ENCODE assay signal across 8 cellular contexts in genomic region chr22:43015677-43016042, GRCh38. TPM values are rescaled to one million over a fixed set of nuclear protein-coding genes. Genes with fewer than 3 reads are reported as not detected.
DNase-seq lines count a peak whose midpoint lies in the region; ATAC-seq and TF ChIP-seq lines count a peak whose summit lies in the region.

No MANE protein-coding gene starts in this region.

- H3K27me3 ChIP-seq in heart left ventricle (no peaks in the 10 kb centered on the region), body of pancreas (no peaks in the 10 kb centered on the region), mesenchymal stem cell (ENCODE audit: control insufficient read depth in 1 of 2, insufficient read depth in 1 of 2, low read length in 2 of 2) (no peaks in the 10 kb centered on the region), uterus (no peaks in the 10 kb centered on the region)

- 29 to 38% (median 33%) methylated on average over 5 of the region's 5 CpGs for WGBS in heart left ventricle, 4 donors
- WGBS in body of pancreas, 2 donors, result 9% methylated on average over 5 of the region's 5 CpGs
- 33% methylated on average over 4 of the region's 5 CpGs for WGBS in mesenchymal stem cell

- no peak for TF ChIP-seq CTCF in heart left ventricle (IDR thresholded peaks at IDR 0.05)
- TF ChIP-seq CTCF in body of pancreas (IDR thresholded peaks at IDR 0.05), result no peak
- TF ChIP-seq CTCF in uterus (IDR thresholded peaks at IDR 0.05), result no peak

- ATAC-seq in heart left ventricle, result peak in 1 of 4 donors; percentile 1
- peak; percentile 1 for ATAC-seq in body of pancreas

- peak overlapping the region in 1 of 2 experiments; percentile 47 for H3K4ac ChIP-seq in mesenchymal stem cell (ENCODE audit: low read depth in 1 of 2, low read length in 2 of 2)

- no peak for DNase-seq in heart left ventricle
- DNase-seq in cardiac septum (ENCODE audit: low spot score), result no peak
- no peak for DNase-seq in body of pancreas
- no peak for DNase-seq in mesenchymal stem cell
- no peak for DNase-seq in uterus
- no peak for DNase-seq in NK-92 (lab: John Stamatoyannopoulos, UW; ENCODE audit: unreplicated experiment)
- DNase-seq in SK-N-DZ (ENCODE audit: low spot score), result no peak
- no peak for DNase-seq in RKO (ENCODE audit: low spot score)

- H3K4me1 ChIP-seq in heart left ventricle, result peaks cover 0 to 37% (median 11%) of the 10 kb centered on the region in 12 donors
- peaks cover 51% of the 10 kb centered on the region for H3K4me1 ChIP-seq in body of pancreas
- H3K4me1 ChIP-seq in mesenchymal stem cell (ENCODE audit: control insufficient read depth, insufficient read depth, low read depth, low read length), result peaks cover 21% of the 10 kb centered on the region
- H3K4me1 ChIP-seq in uterus, result no peaks in the 10 kb centered on the region

- peak overlapping the region; percentile 89 for H3K9ac ChIP-seq in mesenchymal stem cell (ENCODE audit: low read length)

- H3K18ac ChIP-seq in mesenchymal stem cell (ENCODE audit: low read depth in 1 of 2, low read length in 2 of 2), result peak overlapping the region; percentile 6 to 18

- H3K79me1 ChIP-seq in mesenchymal stem cell (replicated peaks; ENCODE audit: low read length, poor library complexity, severe bottlenecking), result no peaks in the 10 kb centered on the region

- H3K23ac ChIP-seq in mesenchymal stem cell (ENCODE audit: low read length in 2 of 2), result no peak overlapping the region

- no peaks in the 10 kb centered on the region for H3K36me3 ChIP-seq in heart left ventricle
- no peaks in the 10 kb centered on the region for H3K36me3 ChIP-seq in body of pancreas (replicated peaks in 1 of 2; ENCODE audit: insufficient read depth in 1 of 2, low read depth in 2 of 2)
- H3K36me3 ChIP-seq in mesenchymal stem cell (ENCODE audit: control insufficient read depth in 1 of 2, insufficient read depth in 2 of 2, low read depth in 1 of 2, low read length in 2 of 2), result no peaks in the 10 kb centered on the region
- no peaks in the 10 kb centered on the region for H3K36me3 ChIP-seq in uterus

- H2AFZ ChIP-seq in mesenchymal stem cell (ENCODE audit: low read depth, low read length), result peak overlapping the region; percentile 42

- no peak overlapping the region for H2BK5ac ChIP-seq in mesenchymal stem cell (ENCODE audit: low read depth, low read length, poor library complexity, severe bottlenecking)

- H3K9me3 ChIP-seq in heart left ventricle, result no peaks in the 10 kb centered on the region
- no peaks in the 10 kb centered on the region for H3K9me3 ChIP-seq in body of pancreas
- no peaks in the 10 kb centered on the region for H3K9me3 ChIP-seq in mesenchymal stem cell (ENCODE audit: control insufficient read depth, low read length)
- no peaks in the 10 kb centered on the region for H3K9me3 ChIP-seq in uterus

- no peak overlapping the region for H2AK5ac ChIP-seq in mesenchymal stem cell (ENCODE audit: low read length, severe bottlenecking)

- no peak overlapping the region for H3K14ac ChIP-seq in mesenchymal stem cell (ENCODE audit: low read length in 2 of 2)

- no peak for TF ChIP-seq POLR2A in heart left ventricle (IDR thresholded peaks at IDR 0.05)
- TF ChIP-seq POLR2A in body of pancreas (IDR thresholded peaks at IDR 0.05), result no peak
- no peak for TF ChIP-seq POLR2A in uterus (IDR thresholded peaks at IDR 0.05)

- H4K91ac ChIP-seq in mesenchymal stem cell (ENCODE audit: low read length), result no peak overlapping the region

- peak overlapping the region; percentile 34 for H3K4me2 ChIP-seq in mesenchymal stem cell (ENCODE audit: low read length, poor library complexity, severe bottlenecking)

- intact Hi-C loops in heart left ventricle (cut with DNase I) (loop anchor here in 5 of 10 donors (2.0 to 10.0 kb wide), 5 partner anchors 51 to 157 kb away; no protein-coding TSS in a partner anchor), cardiac septum (cut with DNase I) (loop anchor here (5.0 kb wide), 2 partner anchors 83 to 158 kb away; partner anchors contain the start of gene ARFGAP3), body of pancreas (cut with DNase I) (no loop called here), uterus (cut with DNase I; ENCODE audit: low total_unique reads) (no loop called here)

- H2BK15ac ChIP-seq in mesenchymal stem cell (ENCODE audit: low read depth, poor library complexity, severe bottlenecking), result no peak overlapping the region

- H2BK120ac ChIP-seq in mesenchymal stem cell (ENCODE audit: low read depth, low read length), result no peak overlapping the region

- H4K8ac ChIP-seq in mesenchymal stem cell (ENCODE audit: low read length), result no peak overlapping the region

- peak overlapping the region in 1 of 2 experiments; percentile 55 for H2BK12ac ChIP-seq in mesenchymal stem cell (ENCODE audit: low read length in 2 of 2)

- H3K4me3 ChIP-seq in heart left ventricle (peak overlapping the region; percentile 65 to 97 (median 79)), body of pancreas (peak overlapping the region in 1 of 2 donors; percentile 15), mesenchymal stem cell (ENCODE audit: insufficient read depth in 1 of 2, low read depth in 1 of 2, low read length in 2 of 2) (peak overlapping the region in 1 of 2 experiments; percentile 93), uterus (peak overlapping the region; percentile 25 to 100)

- H3K27ac ChIP-seq in heart left ventricle, result peak overlapping the region in 8 of 12 donors; percentile 62 to 79 (median 69)
- peak overlapping the region in 3 of 4 donors; percentile 84 to 92 (median 87) for H3K27ac ChIP-seq in body of pancreas
- no peak overlapping the region for H3K27ac ChIP-seq in mesenchymal stem cell (ENCODE audit: low read length, poor library complexity, severe bottlenecking)
- H3K27ac ChIP-seq in uterus, result peak overlapping the region; percentile 68 to 71

RNA-seq across cellular contexts. Expression of gene PACSIN2, which starts 0.7 kb away (rescaled TPM):
- 10 to 100 TPM; 42.5 to 87.1 (median 59.3) TPM for total RNA-seq in heart left ventricle
- 10 to 100 TPM; 26.5 to 60.4 TPM for polyA plus RNA-seq in heart left ventricle
- 41.5 TPM for total RNA-seq in cardiac septum
- total RNA-seq in body of pancreas, result 100 to 1,000 TPM; 117 to 118 TPM
- 33.2 TPM for polyA plus RNA-seq in mesenchymal stem cell (2013, experiment 1 of 2)
- polyA plus RNA-seq in mesenchymal stem cell (2013, experiment 2 of 2), result 35.1 TPM
- 10 to 100 TPM; 34.4 to 66.1 (median 48.0) TPM for total RNA-seq in uterus
- 62.1 and 66.5 TPM in 2 replicates for polyA plus RNA-seq in SK-N-DZ (2014; cell fraction: cytosol; rRNA removed)
- polyA plus RNA-seq in SK-N-DZ (2014; cell fraction: nucleus; rRNA removed), result 58.8 and 64.4 TPM in 2 replicates
